Comparison of ENCODE assay signal across 11 cellular contexts in genomic region chr11:134125507-134125906, GRCh38. TPM values are rescaled to one million over a fixed set of nuclear protein-coding genes. Genes with fewer than 3 reads are reported as not detected.
A peak's percentile ranks its signal among the peaks of the same experiment; 100 is the strongest.
DNase-seq lines count a peak whose midpoint lies in the region; ATAC-seq, FAIRE-seq and TF ChIP-seq lines count a peak whose summit lies in the region.
"Had no signal": no experiment of that assay in that cellular context is flagged by ENCODE, and none has a peak within 500 bp of the region (broad histone marks: within the 10 kb centered on the region; RNA-seq: fewer than 3 reads in every experiment).

No MANE protein-coding gene starts in this region.

- no peak for FAIRE-seq in HepG2 (lab: Jason Lieb, UNC)
- FAIRE-seq in GM12892 (lab: Jason Lieb, UNC): no peak

- POLR2A ChIA-PET in HepG2 (lab: Yijun Ruan, JAX): no interaction called here

- WGBS in right lobe of liver (ENCODE audit: insufficient coverage, low coverage, low lambda C conversion rate, missing lambda C conversion rate): 63% methylated on average over 9 of the region's 9 CpGs
- WGBS in HepG2 (ENCODE audit: low lambda C conversion rate): 72% methylated on average over 9 of the region's 9 CpGs

- H3K79me2 ChIP-seq in HepG2 (ENCODE audit: insufficient read depth, low read length) (no peaks in the 10 kb centered on the region), parathyroid adenoma (peaks cover 6% of the 10 kb centered on the region)

- TF ChIP-seq POLR2A in right lobe of liver (IDR thresholded peaks at IDR 0.05) (no peak), HepG2 (IDR thresholded peaks at IDR 0.05; ENCODE audit: insufficient read depth in 1 of 2, low read depth in 2 of 2, low read length in 2 of 2) (no peak), GM12892 (IDR thresholded peaks at IDR 0.05; ENCODE audit: low read depth, low read length) (no peak)

- no peak for DNase-seq in right lobe of liver
- no peak for DNase-seq in HepG2 (ENCODE audit: low spot score)
- DNase-seq in fibroblast of the aortic adventitia (ENCODE audit: low read depth): no peak
- no peak for DNase-seq in NCI-H146 treated with DMSO at 0.1 percent for 48 hours (lab: John Stamatoyannopoulos, UW; ENCODE audit: unreplicated experiment)
- DNase-seq in GM12892 (ENCODE audit: insufficient read length): no peak
- DNase-seq in activated T-cell treated with anti-CD3 and anti-CD28 coated beads, Interleukin-2, amount 50 U/mL, for 4 hours: no peak
- DNase-seq: effector memory CD4-positive, alpha-beta T cell; NCI-H146 had no signal

- no peak overlapping the region for H3K27ac ChIP-seq in right lobe of liver
- H3K27ac ChIP-seq in HepG2 (ENCODE audit: extremely low read length, insufficient read depth, low read length): no peak overlapping the region
- H3K27ac ChIP-seq in parathyroid adenoma: peak overlapping the region; percentile 44

- H3K4me3 Mint-ChIP-seq in activated T-cell treated with anti-CD3 and anti-CD28 coated beads, Interleukin-2, amount 50 U/mL, for 4 hours: no peak overlapping the region

- TF ChIP-seq CTCF in right lobe of liver (IDR thresholded peaks at IDR 0.05) (no peak), HepG2 (CRISPR knock-in tag; IDR thresholded peaks at IDR 0.05) (no peak), fibroblast of the aortic adventitia (IDR thresholded peaks at IDR 0.05; ENCODE audit: insufficient read depth, low read length) (no peak), parathyroid adenoma (IDR thresholded peaks at IDR 0.05) (no peak)

- peaks cover 5% of the 10 kb centered on the region for H3K36me3 Mint-ChIP-seq in activated T-cell treated with anti-CD3 and anti-CD28 coated beads, Interleukin-2, amount 50 U/mL, for 4 hours (ENCODE audit: insufficient read depth)

- H3K4me3 ChIP-seq in right lobe of liver (no peak overlapping the region), HepG2 (replicated peaks in 1 of 3; ENCODE audit: insufficient read depth in 1 of 3, low read depth in 2 of 3, low read length in 3 of 3) (no peak overlapping the region), fibroblast of the aortic adventitia (ENCODE audit: low read depth, low read length) (peak overlapping the region; percentile 60), parathyroid adenoma (ENCODE audit: low read depth, low read length) (no peak overlapping the region)

- H3K9ac ChIP-seq in HepG2 (ENCODE audit: insufficient read depth, low read depth, low read length) (no peak overlapping the region), parathyroid adenoma (no peak overlapping the region)

- H2AFZ ChIP-seq in HepG2 (ENCODE audit: low read length): no peak overlapping the region
- no peak overlapping the region for H2AFZ ChIP-seq in parathyroid adenoma

- CTCF ChIA-PET in HepG2 (lab: Yijun Ruan, JAX; ENCODE audit: low intra/inter-chr PET ratio, low total read pairs): no interaction called here

- no peak for TF ChIP-seq EP300 in HepG2 (IDR thresholded peaks at IDR 0.05; ENCODE audit: low read depth in 2 of 2, low read length in 2 of 2)
- TF ChIP-seq EP300 in HepG2 (CRISPR knock-in tag; IDR thresholded peaks at IDR 0.05; ENCODE audit: borderline replicate concordance): no peak

- no peaks in the 10 kb centered on the region for H4K20me1 ChIP-seq in HepG2 (ENCODE audit: insufficient read depth, low read length)

- no peaks in the 10 kb centered on the region for H3K4me1 ChIP-seq in right lobe of liver
- no peaks in the 10 kb centered on the region for H3K4me1 ChIP-seq in HepG2 (ENCODE audit: insufficient read depth, low read length)
- H3K4me1 ChIP-seq in parathyroid adenoma: peaks cover 6% of the 10 kb centered on the region

- no peaks in the 10 kb centered on the region for H3K9me3 ChIP-seq in right lobe of liver
- H3K9me3 ChIP-seq in HepG2 (ENCODE audit: low read length): no peaks in the 10 kb centered on the region
- no peaks in the 10 kb centered on the region for H3K9me3 ChIP-seq in parathyroid adenoma (ENCODE audit: control insufficient read depth, low read length)

- TF ChIP-seq RAD21 in HepG2 (CRISPR knock-in tag; IDR thresholded peaks at IDR 0.05): no peak

- ATAC-seq in right lobe of liver (peak in 3 of 4 donors; percentile 23 to 42 (median 29)), HepG2 (no peak), GM21381 (IDR thresholded peaks at IDR 0.05; ENCODE audit: unreplicated experiment) (no peak)
- ATAC-seq in activated T-cell treated with anti-CD3 and anti-CD28 coated beads, Interleukin-2, amount 50 U/mL, for 4 hours: no peak

- BruUV-seq in HepG2 (replicated peaks; lab: Mats Ljungman, UMichigan): no TSS peak

- in situ Hi-C loops in HepG2 (cut with HindIII; ENCODE audit: extremely low pct_ligation_motif_present, low pct_unique_long_range_greater_than_20kb): no loop called here

- H3K27me3 ChIP-seq in right lobe of liver (peaks cover 0 to 6% of the 10 kb centered on the region in 2 donors), HepG2 (ENCODE audit: control insufficient read depth in 1 of 2, insufficient read depth in 2 of 2, low read length in 2 of 2) (peaks cover 1 to 23% of the 10 kb centered on the region in 2 experiments; a peak in 3 of 5 replicates), parathyroid adenoma (ENCODE audit: control insufficient read depth, insufficient read depth, low read length) (no peaks in the 10 kb centered on the region)

- H3K27me3 Mint-ChIP-seq in activated T-cell treated with anti-CD3 and anti-CD28 coated beads, Interleukin-2, amount 50 U/mL, for 4 hours (ENCODE audit: low read depth): peaks cover 33% of the 10 kb centered on the region

- H3K4me1 Mint-ChIP-seq in activated T-cell treated with anti-CD3 and anti-CD28 coated beads, Interleukin-2, amount 50 U/mL, for 4 hours (ENCODE audit: low read depth): peaks cover 5% of the 10 kb centered on the region

- no peaks in the 10 kb centered on the region for H3K9me3 Mint-ChIP-seq in activated T-cell treated with anti-CD3 and anti-CD28 coated beads, Interleukin-2, amount 50 U/mL, for 4 hours
- H3K9me3 Mint-ChIP-seq: activated T-helper 2 cell treated with anti-CD3 and anti-CD28 coated beads, Interferon-gamma antibody, Interleukin-2, Interleukin-4, amounts not matched to agents 10 μg/mL and 5 μg/mL and 100 μg/mL, durations not matched to agents 14 hours and 24 hours and 36 hours had no signal

- intact Hi-C loops in right lobe of liver (cut with DNase I) (no loop called here), HepG2 (cut with micrococcal nuclease; ENCODE audit: unreplicated experiment) (no loop called here)

- no peak overlapping the region for H3K4me2 ChIP-seq in HepG2 (ENCODE audit: low read depth, low read length)
- no peak overlapping the region for H3K4me2 ChIP-seq in parathyroid adenoma (ENCODE audit: low read length)

- H3K36me3 ChIP-seq in right lobe of liver: no peaks in the 10 kb centered on the region
- H3K36me3 ChIP-seq in HepG2 (replicated peaks in 1 of 2; ENCODE audit: control insufficient read depth in 1 of 2, insufficient read depth in 2 of 2, low read length in 2 of 2): no peaks in the 10 kb centered on the region
- no peaks in the 10 kb centered on the region for H3K36me3 ChIP-seq in parathyroid adenoma (ENCODE audit: control insufficient read depth, insufficient read depth, low read length)

TF ChIP-seq in HepG2, 621 proteins besides CTCF, POLR2A, EP300 and RAD21 (continues in another document):
- TF ChIP-seq ISX (CRISPR knock-in tag; conservative IDR thresholded peaks at IDR 0.05) (no peak), KDM5A (IDR thresholded peaks at IDR 0.05; ENCODE audit: borderline replicate concordance, low read length) (no peak)

RNA-seq across cellular contexts. Expression of gene JAM3, which starts 56.6 kb away (rescaled TPM):
- 1 to 10 TPM in 5 of 6 experiments, under 1 TPM in 1; 0.86 to 2.5 (median 1.6) TPM for total RNA-seq in right lobe of liver
- 2.0 and 2.8 TPM in 2 replicates for total RNA-seq in HepG2 (2016; rRNA removed; fragmentation: Illumina TruSeq; extraction: Trizol)
- total RNA-seq in HepG2 (2016; cell fraction: cytosol; rRNA removed; fragmentation: Illumina TruSeq; extraction: Trizol; ENCODE audit: low read depth): 0.20 and 0.26 TPM in 2 replicates
- 1.3 and 2.8 TPM in 2 replicates for total RNA-seq in HepG2 (2016; cell fraction: insoluble cytoplasmic fraction; rRNA removed; fragmentation: Illumina TruSeq; extraction: Trizol)
- 0.87 and 0.96 TPM in 2 replicates for total RNA-seq in HepG2 (2016; cell fraction: membrane; rRNA removed; fragmentation: Illumina TruSeq; extraction: Trizol)
- 2.9 and 3.8 TPM in 2 replicates for total RNA-seq in HepG2 (2016; cell fraction: nucleus; rRNA removed; fragmentation: Illumina TruSeq; extraction: Trizol)
- polyA plus RNA-seq in HepG2 (2011; rRNA removed): 0.71 and 0.98 TPM in 2 replicates
- 0.83 and 1.1 TPM in 2 replicates for polyA plus RNA-seq in HepG2 (2011; cell fraction: cytosol; rRNA removed)
- 1.2 and 1.7 TPM in 2 replicates for polyA plus RNA-seq in HepG2 (2011; cell fraction: nucleus; rRNA removed)
- polyA plus RNA-seq in HepG2 (2012): 0.97 and 1.0 TPM in 2 replicates
- 0.15 TPM in 2 replicates for polyA plus RNA-seq in HepG2 (2016; cell fraction: cytosol; fragmentation: Illumina TruSeq; extraction: Trizol; ENCODE audit: low read depth)
- polyA plus RNA-seq in HepG2 (2016; cell fraction: insoluble cytoplasmic fraction; fragmentation: Illumina TruSeq; extraction: Trizol; ENCODE audit: low read depth): 1.6 and 1.7 TPM in 2 replicates
- 0.31 and 0.49 TPM in 2 replicates for polyA plus RNA-seq in HepG2 (2016; cell fraction: membrane; fragmentation: Illumina TruSeq; extraction: Trizol; ENCODE audit: low read depth)
- 5.8 and 6.6 TPM in 2 replicates for polyA plus RNA-seq in HepG2 (2016; cell fraction: nucleus; fragmentation: Illumina TruSeq; extraction: Trizol; ENCODE audit: insufficient read depth, low read depth)
- polyA minus RNA-seq in HepG2 (2011; rRNA and poly(A)+ RNA removed; ENCODE audit: low replicate concordance): 1.6 TPM in 1 of 2 replicates, not detected in the other
- polyA minus RNA-seq in HepG2 (2011; cell fraction: cytosol; rRNA and poly(A)+ RNA removed): 1.1 and 1.2 TPM in 2 replicates
- 0.37 and 0.39 TPM in 2 replicates for polyA minus RNA-seq in HepG2 (2011; cell fraction: nucleus; rRNA and poly(A)+ RNA removed)
- 61.6 and 63.0 TPM in 2 replicates for total RNA-seq in fibroblast of the aortic adventitia (ENCODE audit: low replicate concordance)
- 1.0 TPM for polyA plus RNA-seq in GM12892 (2012; ENCODE audit: missing spikeins)
- total RNA-seq in activated T-cell treated with anti-CD3 and anti-CD28 coated beads, Interleukin-2, amount 50 U/mL, for 4 hours: 10 to 100 TPM; 12.5 to 14.1 (median 12.8) TPM

Comparison
In these comparisons a context has a peak if more than half of its experiments do, and no peak if none do; other contexts are left out.
1. ATAC-seq: peak in right lobe of liver (3 of 4); none in HepG2 (single experiment), GM21381 (single experiment) and activated T-cell treated with anti-CD3 and anti-CD28 coated beads, Interleukin-2, amount 50 U/mL, for 4 hours (0 of 2).